Comparison of ENCODE assay signal across 17 cellular contexts in genomic region chr15:69971771-69972170, GRCh38.
"Had no signal": no experiment of that assay in that cellular context is flagged by ENCODE, and none has a peak within 500 bp of the region (broad histone marks: within the 10 kb centered on the region; RNA-seq: fewer than 3 reads in every experiment).

No MANE protein-coding gene starts in this region.

- H3K4me1 ChIP-seq: colonic mucosa, esophagus muscularis mucosa, foreskin keratinocyte, gastroesophageal sphincter, heart right ventricle, left lung, lower lobe of right lung had no signal

- H3K9me3 ChIP-seq: colonic mucosa, esophagus muscularis mucosa, gastroesophageal sphincter, left lung, lower lobe of right lung, mucosa of descending colon had no signal

- H3K36me3 ChIP-seq: colonic mucosa, esophagus muscularis mucosa, gastroesophageal sphincter, heart right ventricle, left lung, lower lobe of right lung had no signal

- H3K27ac ChIP-seq: colonic mucosa, esophagus muscularis mucosa, foreskin keratinocyte, gastroesophageal sphincter, heart right ventricle, left lung, lower lobe of right lung had no signal

- ATAC-seq: foreskin keratinocyte; gastroesophageal sphincter; heart right ventricle; left cardiac atrium; left lung; left ventricle myocardium superior; lower lobe of right lung; mucosa of descending colon; naive thymus-derived CD8-positive, alpha-beta T cell had no signal

- H3K27me3 ChIP-seq: colonic mucosa had no signal

- DNase-seq: cortex of kidney; effector CD4-positive, alpha-beta T cell; effector memory CD4-positive, alpha-beta T cell; foreskin keratinocyte; heart right ventricle; hippocampal formation; left cardiac atrium; left lung; left ventricle myocardium superior; lower lobe of right lung; mesenchymal stem cell; mucosa of descending colon; naive B cell; naive thymus-derived CD8-positive, alpha-beta T cell had no signal

- H3K4me3 ChIP-seq: colonic mucosa, esophagus muscularis mucosa, gastroesophageal sphincter, heart right ventricle, left lung, lower lobe of right lung, mucosa of descending colon had no signal
